ENCODE assay signal across 1 cellular context in genomic region chr6:7701212-7701834, GRCh38.
TF ChIP-seq lines count a peak whose summit lies in the region.

No MANE protein-coding gene starts in this region.

TF ChIP-seq in K562, 482 proteins besides CTCF, POLR2A, EP300 and RAD21 (continued from another document and continues in another):
- no peak for TF ChIP-seq ATF6 (CRISPR knock-in tag; IDR thresholded peaks at IDR 0.05)
- no peak for TF ChIP-seq SMAD1 (IDR thresholded peaks at IDR 0.05; ENCODE audit: low read depth, low read length, partially characterized antibody)
- no peak for TF ChIP-seq MTF1 (CRISPR knock-in tag; IDR thresholded peaks at IDR 0.05; ENCODE audit: borderline replicate concordance)
- no peak for TF ChIP-seq ELK1 (CRISPR knock-in tag; IDR thresholded peaks at IDR 0.05)
- no peak for TF ChIP-seq ZNF583 (CRISPR knock-in tag; IDR thresholded peaks at IDR 0.05)
- TF ChIP-seq DPF2 (IDR thresholded peaks at IDR 0.05), result peak; percentile 61
- no peak for TF ChIP-seq HLTF (IDR thresholded peaks at IDR 0.05)
- TF ChIP-seq TFAM (CRISPR knock-in tag; conservative IDR thresholded peaks at IDR 0.05), result no peak
- TF ChIP-seq ERF (CRISPR knock-in tag; IDR thresholded peaks at IDR 0.05), result no peak
- TF ChIP-seq ZNF24 (IDR thresholded peaks at IDR 0.05), result no peak
- no peak for TF ChIP-seq POLR2AphosphoS5 (IDR thresholded peaks at IDR 0.05; ENCODE audit: control insufficient read depth, insufficient read depth, low read depth, low read length)
- no peak for TF ChIP-seq ETV5 (CRISPR knock-in tag; IDR thresholded peaks at IDR 0.05; ENCODE audit: low read depth)
- no peak for TF ChIP-seq POLR2AphosphoS2 (IDR thresholded peaks at IDR 0.05; ENCODE audit: low read length)
- TF ChIP-seq PKNOX1 (IDR thresholded peaks at IDR 0.05), result peak; percentile 65
- TF ChIP-seq MAZ (CRISPR knock-in tag; conservative IDR thresholded peaks at IDR 0.05 in 1 of 2, IDR thresholded peaks at IDR 0.05 in 1 of 2), result no peak
- TF ChIP-seq NFRKB (IDR thresholded peaks at IDR 0.05; ENCODE audit: low read depth), result peak; percentile 66; the same call in 1 of the 2 replicates
- TF ChIP-seq GATAD2B (IDR thresholded peaks at IDR 0.05; ENCODE audit: borderline replicate concordance), result no peak
- peak in 1 of 2 experiments; percentile 70; a peak in 1 of 4 replicates for TF ChIP-seq RCOR1 (IDR thresholded peaks at IDR 0.05; ENCODE audit: borderline replicate concordance in 1 of 2, low read depth in 2 of 2, low read length in 2 of 2)
- peak; percentile 52; the same call in 1 of the 2 replicates for TF ChIP-seq GTF2E2 (tag; IDR thresholded peaks at IDR 0.05)
- no peak for TF ChIP-seq GTF2B (IDR thresholded peaks at IDR 0.05; ENCODE audit: extremely low read depth, insufficient read length)
- no peak for TF ChIP-seq FOXK2 (conservative IDR thresholded peaks at IDR 0.05 in 1 of 2, IDR thresholded peaks at IDR 0.05 in 1 of 2; ENCODE audit: low read depth in 2 of 2)
- TF ChIP-seq SMAD3 (CRISPR knock-in tag; conservative IDR thresholded peaks at IDR 0.05), result no peak
- no peak for TF ChIP-seq KAT7 (CRISPR knock-in tag; IDR thresholded peaks at IDR 0.05; ENCODE audit: borderline replicate concordance)
- no peak for TF ChIP-seq ARID4B (CRISPR knock-in tag; IDR thresholded peaks at IDR 0.05)
- TF ChIP-seq TAF7 (tag; IDR thresholded peaks at IDR 0.05), result no peak
- TF ChIP-seq ELF4 (CRISPR knock-in tag; IDR thresholded peaks at IDR 0.05), result 0 out of 2 replicates have a peak, but pooled peaks have one; percentile 7
- TF ChIP-seq RBBP5 (IDR thresholded peaks at IDR 0.05; ENCODE audit: borderline replicate concordance, insufficient read depth, low read length, poor library complexity, severe bottlenecking), result no peak
- TF ChIP-seq ZNF766 (CRISPR knock-in tag; conservative IDR thresholded peaks at IDR 0.05), result peak; percentile 99
- no peak for TF ChIP-seq ZNF174 (CRISPR knock-in tag; IDR thresholded peaks at IDR 0.05)
- no peak for TF ChIP-seq PBX2 (CRISPR knock-in tag; IDR thresholded peaks at IDR 0.05; ENCODE audit: low read depth)
- no peak for TF ChIP-seq PBX2 (tag; conservative IDR thresholded peaks at IDR 0.05; ENCODE audit: low read depth)
- TF ChIP-seq KDM1A (IDR thresholded peaks at IDR 0.05), result peak; percentile 57 to 58
- no peak for TF ChIP-seq ZNF449 (CRISPR knock-in tag; IDR thresholded peaks at IDR 0.05)
- no peak for TF ChIP-seq MYNN (IDR thresholded peaks at IDR 0.05)
- TF ChIP-seq MYNN (CRISPR knock-in tag; IDR thresholded peaks at IDR 0.05), result no peak
- TF ChIP-seq KDM5B (IDR thresholded peaks at IDR 0.05; ENCODE audit: insufficient replicate concordance, low read depth, low read length), result no peak
- TF ChIP-seq PML (IDR thresholded peaks at IDR 0.05; ENCODE audit: low read length), result no peak
- no peak for TF ChIP-seq ZEB2 (IDR thresholded peaks at IDR 0.05)
- peak; percentile 34; the same call in 1 of the 2 replicates for TF ChIP-seq ZNF239 (CRISPR knock-in tag; IDR thresholded peaks at IDR 0.05)
- TF ChIP-seq PHB2 (IDR thresholded peaks at IDR 0.05; ENCODE audit: low read depth), result no peak
- TF ChIP-seq BMI1 (IDR thresholded peaks at IDR 0.05; ENCODE audit: low read length), result no peak
- no peak for TF ChIP-seq XRCC4 (IDR thresholded peaks at IDR 0.05; ENCODE audit: extremely low read depth, insufficient read depth, insufficient read length)
- TF ChIP-seq ZBTB43 (CRISPR knock-in tag; IDR thresholded peaks at IDR 0.05), result no peak
- no peak for TF ChIP-seq ARID2 (IDR thresholded peaks at IDR 0.05)
- no peak for TF ChIP-seq SP2 (IDR thresholded peaks at IDR 0.05; ENCODE audit: extremely low read depth, low read depth, low read length, poor library complexity, severe bottlenecking)
- no peak for TF ChIP-seq ZNF57 (CRISPR knock-in tag; IDR thresholded peaks at IDR 0.05)
- peak; percentile 38; the same call in 1 of the 2 replicates for TF ChIP-seq ZNF592 (IDR thresholded peaks at IDR 0.05)
- TF ChIP-seq ZSCAN29 (IDR thresholded peaks at IDR 0.05), result no peak
- TF ChIP-seq ESRRB (CRISPR knock-in tag; IDR thresholded peaks at IDR 0.05; ENCODE audit: borderline replicate concordance), result no peak
- no peak for TF ChIP-seq ZNF77 (CRISPR knock-in tag; IDR thresholded peaks at IDR 0.05)
